In the genomic region with DNA sequence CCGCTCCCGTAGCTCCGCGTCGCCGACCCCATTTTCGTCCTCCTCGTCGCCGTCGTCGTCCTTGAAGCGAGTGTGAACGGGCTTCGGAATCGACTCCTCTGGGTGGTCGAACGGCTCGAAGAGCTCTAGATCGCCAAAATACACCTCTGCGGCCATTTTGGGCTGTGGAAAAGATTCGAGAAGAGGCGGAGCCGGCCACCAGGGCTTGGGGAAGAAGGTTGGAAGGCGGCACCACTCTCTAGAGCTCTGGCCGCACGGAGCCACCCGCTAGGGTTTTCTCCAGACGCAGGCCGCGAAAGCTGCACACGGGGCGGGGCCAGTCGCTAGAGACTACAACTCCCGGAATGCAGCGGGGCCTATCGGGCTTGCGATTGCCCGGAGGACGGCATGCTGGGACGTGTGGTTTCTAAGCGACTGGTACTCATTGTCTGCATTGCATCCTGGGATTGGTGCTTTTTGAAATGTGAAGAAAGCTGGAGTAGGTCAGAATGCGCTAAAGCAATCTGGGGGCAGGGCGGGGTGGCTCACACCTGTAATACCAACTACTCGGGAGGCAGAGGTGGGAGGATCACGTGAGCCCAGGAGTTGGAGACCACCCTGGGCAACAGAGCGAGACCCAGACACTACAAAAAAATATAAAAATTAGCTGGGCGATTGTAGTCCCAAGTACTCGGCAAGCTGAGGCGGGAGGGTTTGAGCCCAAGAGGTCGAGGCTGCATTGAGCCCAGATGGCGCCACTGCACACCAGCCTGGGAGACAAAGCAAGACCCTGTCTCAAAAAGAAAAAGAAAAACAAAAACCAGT, we compare ENCODE assay signal across 8 cellular contexts.
A peak's percentile ranks its signal among the peaks of the same experiment; 100 is the strongest.
DNase-seq lines count a peak whose midpoint lies in the region; ATAC-seq lines count a peak whose summit lies in the region.

Gene ZCCHC8, minus strand, starts transcription at position 248 of the 804 bp plus-strand sequence. Its CDS starts 92 bp downstream, at position 156.

- peak; percentile 94 for ATAC-seq in GM19035 (IDR thresholded peaks at IDR 0.05; ENCODE audit: unreplicated experiment)
- peak; percentile 94 for ATAC-seq in HG03354 (IDR thresholded peaks at IDR 0.05; ENCODE audit: poor library complexity, severe bottlenecking, unreplicated experiment)
- peak; percentile 97 for ATAC-seq in activated CD4-positive, CD25-positive, alpha-beta regulatory T cell treated with anti-CD3 and anti-CD28 coated beads, Interleukin-2, amount 50 U/mL, for 24 hours

- DNase-seq in AML-193 (lab: John Stamatoyannopoulos, UW) (peak; percentile 99), NCI-H446 treated with DMSO at 0.1 percent for 48 hours (lab: John Stamatoyannopoulos, UW) (peak; percentile 97), cerebellar cortex (ENCODE audit: low spot score) (peak; percentile 99), islet precursor cell (peak; percentile 100)
- peak; percentile 95 to 97 (median 96) for DNase-seq in stimulated activated CD4-positive, alpha-beta T cell treated with anti-CD3 and anti-CD28 coated beads, Interleukin-12 subunit alpha, Interleukin-12 subunit beta, amount 100 ng/mL, for 48 hours (ENCODE audit: low read depth in 2 of 3, low spot score in 1 of 3)

Comparison
In these comparisons a context has a peak if more than half of its experiments do, and no peak if none do; other contexts are left out.
1. Peak in every context shown above with its lines: DNase-seq and ATAC-seq.